Comparison of ENCODE assay signal across 17 cellular contexts in genomic region chr6:160240691-160241084, GRCh38. TPM values are rescaled to one million over a fixed set of nuclear protein-coding genes. Genes with fewer than 3 reads are reported as not detected.
DNase-seq lines count a peak whose midpoint lies in the region; ATAC-seq and TF ChIP-seq lines count a peak whose summit lies in the region.
"Had no signal": no experiment of that assay in that cellular context is flagged by ENCODE, and none has a peak within 500 bp of the region (broad histone marks: within the 10 kb centered on the region; RNA-seq: fewer than 3 reads in every experiment).

No MANE protein-coding gene starts in this region.

- no peak overlapping the region for H3K4me2 ChIP-seq in mesendoderm (ENCODE audit: low read length)
- H3K4me2 ChIP-seq: BLaER1 had no signal

- no peaks in the 10 kb centered on the region for H3K79me2 ChIP-seq in mesendoderm (ENCODE audit: control insufficient read depth, insufficient read depth, low read length)

- H3K36me3 ChIP-seq in HUES48 (ENCODE audit: control insufficient read depth, insufficient read depth, low read length) (no peaks in the 10 kb centered on the region), mesendoderm (ENCODE audit: control insufficient read depth, insufficient read depth, low read length) (no peaks in the 10 kb centered on the region), body of pancreas (replicated peaks in 1 of 2; ENCODE audit: insufficient read depth in 1 of 2, low read depth in 2 of 2) (no peaks in the 10 kb centered on the region)
- H3K36me3 ChIP-seq: BLaER1 had no signal

- no peak for TF ChIP-seq CTCF in body of pancreas (IDR thresholded peaks at IDR 0.05)

- no peak overlapping the region for H3K23ac ChIP-seq in mesendoderm (ENCODE audit: low read length)

- H3K79me1 ChIP-seq in mesendoderm (ENCODE audit: low read length): no peaks in the 10 kb centered on the region

- peak overlapping the region; percentile 22; the same call in 1 of the 2 replicates for H3K9ac ChIP-seq in HUES48 (ENCODE audit: low read depth, low read length)
- no peak overlapping the region for H3K9ac ChIP-seq in mesendoderm (ENCODE audit: low read length)
- H3K9ac ChIP-seq: BLaER1 had no signal

- peaks cover 23% of the 10 kb centered on the region for H3K4me1 ChIP-seq in HUES48 (ENCODE audit: control insufficient read depth, insufficient read depth, low read length)
- peaks cover 2% of the 10 kb centered on the region for H3K4me1 ChIP-seq in mesendoderm (ENCODE audit: control insufficient read depth, low read depth, low read length)
- peaks cover 15% of the 10 kb centered on the region for H3K4me1 ChIP-seq in body of pancreas
- H3K4me1 ChIP-seq: BLaER1 had no signal

- no peak overlapping the region for H3K18ac ChIP-seq in mesendoderm (ENCODE audit: low read length)

- no peak overlapping the region for H2BK120ac ChIP-seq in mesendoderm (ENCODE audit: low read depth, low read length)

- H3K56ac ChIP-seq in mesendoderm (ENCODE audit: low read length): no peak overlapping the region

- no peak overlapping the region for H4K8ac ChIP-seq in mesendoderm (ENCODE audit: low read depth, low read length)

- H3K9me3 ChIP-seq in HUES48 (ENCODE audit: control insufficient read depth, insufficient read depth, low read length) (peaks cover 33% of the 10 kb centered on the region), body of pancreas (no peaks in the 10 kb centered on the region)

- peak overlapping the region; percentile 30 for H2BK5ac ChIP-seq in mesendoderm (ENCODE audit: low read length)

- DNase-seq in epithelial cell of prostate (ENCODE audit: low read depth, low spot score) (no peak), mesendoderm (peak; percentile 42), body of pancreas (no peak)
- no peak for DNase-seq in stimulated activated naive CD4-positive, alpha-beta T cell treated with Interleukin-2 at 50 U/mL for 16 hours (lab: John Stamatoyannopoulos, UW)
- no peak for DNase-seq in activated CD4-positive, alpha-beta T cell treated with anti-CD3 and anti-CD28 coated beads, Interleukin-2, amount 50 U/mL, for 1 hour
- DNase-seq: AML-193; CD4-positive, alpha-beta memory T cell; DMS153; DMS79 treated with DMSO at 0.1 percent for 48 hours; GF-D8; HCEC 1CT; KG1 had no signal

- H3K27me3 ChIP-seq in HUES48 (ENCODE audit: control insufficient read depth, insufficient read depth, low read length) (no peaks in the 10 kb centered on the region), mesendoderm (ENCODE audit: insufficient read depth, low read length, poor library complexity) (no peaks in the 10 kb centered on the region), body of pancreas (no peaks in the 10 kb centered on the region)
- H3K27me3 ChIP-seq: BLaER1 had no signal

- H4K5ac ChIP-seq in mesendoderm (ENCODE audit: low read length): no peak overlapping the region

- ATAC-seq in body of pancreas: no peak
- ATAC-seq in HG03095 (IDR thresholded peaks at IDR 0.05; ENCODE audit: unreplicated experiment): no peak

- H3K4ac ChIP-seq in mesendoderm (ENCODE audit: low read depth, low read length): peak overlapping the region; percentile 70

- TF ChIP-seq POLR2A in body of pancreas (IDR thresholded peaks at IDR 0.05): no peak

- no peak overlapping the region for H2BK15ac ChIP-seq in mesendoderm (replicated peaks; ENCODE audit: low read depth)

- no peak overlapping the region for H3K4me3 ChIP-seq in HUES48 (ENCODE audit: low read depth, low read length)
- H3K4me3 ChIP-seq in mesendoderm (ENCODE audit: low read length): no peak overlapping the region
- no peak overlapping the region for H3K4me3 ChIP-seq in body of pancreas
- H3K4me3 ChIP-seq: BLaER1 had no signal

- WGBS in mesendoderm (ENCODE audit: extremely low coverage, insufficient coverage, low lambda C conversion rate): no CpG with 5 or more reads among the region's 1 CpG
- 84 to 88% methylated on average over 1 of the region's 1 CpG for WGBS in body of pancreas, 2 donors

- H3K27ac ChIP-seq in HUES48 (ENCODE audit: low read depth, low read length) (peak overlapping the region; percentile 92), epithelial cell of prostate (peak overlapping the region; percentile 98), mesendoderm (ENCODE audit: low read depth, low read length) (peak overlapping the region; percentile 48), body of pancreas (no peak overlapping the region)
- H3K27ac ChIP-seq: BLaER1 had no signal

- intact Hi-C loops in body of pancreas (cut with DNase I): no loop called here

- H2AK5ac ChIP-seq in mesendoderm (ENCODE audit: low read length): no peak overlapping the region

RNA-seq across cellular contexts. Expression of gene SLC22A2, which starts 17.9 kb away (rescaled TPM):
- polyA plus RNA-seq in mesendoderm (2013, experiment 1 of 2): 2.3 TPM
- polyA plus RNA-seq in mesendoderm (2013, experiment 2 of 2): 2.2 TPM
- not detected for total RNA-seq in body of pancreas
- total RNA-seq: CD4-positive, alpha-beta memory T cell; H4 had no signal
- polyA plus RNA-seq: CD14-positive monocyte; CD4-positive, alpha-beta memory T cell had no signal

Comparison
In these comparisons a context has a peak if more than half of its experiments do, and no peak if none do; other contexts are left out.
1. H3K27ac ChIP-seq: peak in HUES48 (single experiment), epithelial cell of prostate (single experiment) and mesendoderm (single experiment); none in body of pancreas (0 of 4).